In the genomic region with DNA sequence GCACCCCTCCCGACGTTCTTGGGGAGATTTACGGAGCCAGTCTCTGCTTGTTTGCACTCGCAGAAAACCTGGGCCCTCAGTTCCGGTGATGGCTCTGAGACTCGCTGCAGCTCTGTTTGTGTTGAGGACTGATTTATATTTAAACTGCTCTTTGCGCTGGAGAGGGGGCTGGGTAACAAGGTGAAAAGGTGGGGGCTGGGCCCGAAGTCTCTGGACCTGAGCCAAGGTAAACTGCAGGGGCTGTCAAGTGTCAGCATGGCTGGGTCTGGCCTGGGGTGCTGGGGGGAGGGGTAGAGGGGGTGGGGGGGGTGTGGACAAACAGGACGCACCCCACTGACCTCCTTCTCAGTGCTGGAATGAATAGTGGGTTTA, we compare ENCODE assay signal across 10 cellular contexts. TPM values are rescaled to one million over a fixed set of nuclear protein-coding genes. Genes with fewer than 3 reads are reported as not detected.
DNase-seq lines count a peak whose midpoint lies in the region; ATAC-seq, FAIRE-seq and TF ChIP-seq lines count a peak whose summit lies in the region.
"Had no signal": no experiment of that assay in that cellular context is flagged by ENCODE, and none has a peak within 500 bp of the region (broad histone marks: within the 10 kb centered on the region; RNA-seq: fewer than 3 reads in every experiment).

No MANE protein-coding gene starts in this region.

- H3K27ac ChIP-seq in A549 (peak overlapping the region in 1 of 2 experiments; percentile 72; a peak in 3 of 6 replicates), HUES64 (ENCODE audit: low read depth, low read length) (no peak overlapping the region)

- CTCF ChIA-PET in A549 (lab: Yijun Ruan, JAX) (no interaction called here), MCF 10A (lab: Yijun Ruan, JAX) (no interaction called here)

- DNase-seq in A549 (ENCODE audit: low read depth in 1 of 2, low spot score in 1 of 2) (no peak), MCF 10A (ENCODE audit: unreplicated experiment) (no peak), mesothelial cell of epicardium (ENCODE audit: low spot score in 2 of 2, unreplicated experiment in 2 of 2) (peak in 1 of 2 experiments; percentile 48), NCI-H774 (lab: John Stamatoyannopoulos, UW) (no peak), RCC 7860 (ENCODE audit: low spot score) (no peak)
- DNase-seq: hippocampal formation had no signal

- H3K4me3 Mint-ChIP-seq in MCF 10A (ENCODE audit: unreplicated experiment) (peak overlapping the region; percentile 76), mesothelial cell of epicardium (peak overlapping the region; percentile 86)

- H3K9ac ChIP-seq in HUES64 (ENCODE audit: low read depth, low read length): no peak overlapping the region

- no peak for TF ChIP-seq RAD21 in A549 (conservative IDR thresholded peaks at IDR 0.05 in 1 of 2, IDR thresholded peaks at IDR 0.05 in 1 of 2)

- H3K36me3 Mint-ChIP-seq in MCF 10A (ENCODE audit: insufficient read depth, unreplicated experiment) (no peaks in the 10 kb centered on the region), mesothelial cell of epicardium (no peaks in the 10 kb centered on the region)

- H3K4me1 Mint-ChIP-seq in MCF 10A (ENCODE audit: insufficient read depth, unreplicated experiment) (no peaks in the 10 kb centered on the region), mesothelial cell of epicardium (peaks cover 32% of the 10 kb centered on the region)

- peak overlapping the region; percentile 99 for H3K4me2 ChIP-seq in A549

- peaks cover 52% of the 10 kb centered on the region for H3K27me3 ChIP-seq in HUES64 (ENCODE audit: insufficient read depth, low read length)

- intact Hi-C loops in MCF 10A (cut with micrococcal nuclease): no loop called here

- H3K27ac Mint-ChIP-seq in MCF 10A (ENCODE audit: low read depth, unreplicated experiment) (no peak overlapping the region), mesothelial cell of epicardium (peak overlapping the region; percentile 93)

- TF ChIP-seq POLR2A in A549 (IDR thresholded peaks at IDR 0.05; ENCODE audit: low read length): no peak

- ATAC-seq in A549 (no peak), HG02938 (IDR thresholded peaks at IDR 0.05; ENCODE audit: unreplicated experiment) (no peak), GM19455 (IDR thresholded peaks at IDR 0.05; ENCODE audit: unreplicated experiment) (no peak)

- no peaks in the 10 kb centered on the region for H3K9me3 ChIP-seq in A549
- no peaks in the 10 kb centered on the region for H3K9me3 ChIP-seq in HUES64 (ENCODE audit: insufficient read depth, low read depth, low read length)

- no peak for TF ChIP-seq EP300 in A549 (IDR thresholded peaks at IDR 0.05)

- H3K4me3 ChIP-seq in A549: peak overlapping the region; percentile 61
- peak overlapping the region; percentile 62 for H3K4me3 ChIP-seq in HUES64 (ENCODE audit: low read length)

- H3K9me3 Mint-ChIP-seq in MCF 10A (ENCODE audit: unreplicated experiment) (no peaks in the 10 kb centered on the region), mesothelial cell of epicardium (no peaks in the 10 kb centered on the region)

- H3K4me1 ChIP-seq in A549 (0 out of 3 replicates have a peak, but pooled peaks cover 3% of the 10 kb centered on the region), HUES64 (ENCODE audit: insufficient read depth, low read length) (peaks cover 8% of the 10 kb centered on the region)

- BruUV-seq in MCF 10A (replicated peaks; lab: Mats Ljungman, UMichigan): no TSS peak

- H3K27me3 Mint-ChIP-seq in MCF 10A (ENCODE audit: insufficient read depth, unreplicated experiment) (no peaks in the 10 kb centered on the region), mesothelial cell of epicardium (ENCODE audit: low read depth) (peaks cover 25% of the 10 kb centered on the region)

- POLR2A ChIA-PET in A549 (lab: Yijun Ruan, JAX): no interaction called here
- POLR2A ChIA-PET in MCF 10A (lab: Yijun Ruan, JAX): interaction anchor here (1.9 kb wide), 1 partner anchor 85 kb away, joined by 4 read pairs; no protein-coding TSS in a partner anchor

- TF ChIP-seq CTCF in A549 (IDR thresholded peaks at IDR 0.05) (no peak), MCF 10A (IDR thresholded peaks at IDR 0.05; ENCODE audit: unreplicated experiment) (no peak), mesothelial cell of epicardium (IDR thresholded peaks at IDR 0.05; ENCODE audit: unreplicated experiment) (no peak)

- 38% methylated on average over 7 of the region's 9 CpGs for WGBS in A549 (ENCODE audit: missing lambda C conversion rate)
- under 1% methylated on average over 8 of the region's 9 CpGs for WGBS in HUES64

- FAIRE-seq in A549 (lab: Jason Lieb, UNC): no peak
- FAIRE-seq in RCC 7860 (lab: Jason Lieb, UNC): no peak
- FAIRE-seq: TTC549 had no signal

- H3K36me3 ChIP-seq in HUES64 (ENCODE audit: insufficient read depth, low read length): no peaks in the 10 kb centered on the region

TF ChIP-seq in A549, 52 proteins besides CTCF, POLR2A, EP300 and RAD21:
- TF ChIP-seq CEBPB (IDR thresholded peaks at IDR 0.05) (no peak), KDM1A (IDR thresholded peaks at IDR 0.05; ENCODE audit: low read depth) (no peak), HOXA7 (CRISPR knock-in tag; IDR thresholded peaks at IDR 0.05) (no peak)

RNA-seq across cellular contexts. Expression of a gene that starts 0.6 kb away (rescaled TPM):
- polyA plus RNA-seq in A549 (2011; rRNA removed) (0.12 TPM in 1 of 2 replicates, not detected in the other), A549 (2017; fragmentation: RNase III; extraction: RNeasy Plus Mini Kit Qiagen cat#74134 plus additional on column Dnase treatment) (not detected in 3 replicates)
- 0.03 TPM in 2 replicates for polyA plus RNA-seq in A549 (2012; cell fraction: cytosol; rRNA removed)
- polyA plus RNA-seq in A549 (2012; cell fraction: nucleus; rRNA removed): 0.04 and 0.17 TPM in 2 replicates
- polyA minus RNA-seq in A549 (2011; rRNA and poly(A)+ RNA removed): not detected in 2 replicates
- 3.3 TPM for polyA plus RNA-seq in HUES64 (2013, experiment 1 of 2)
- 2.2 TPM for polyA plus RNA-seq in HUES64 (2013, experiment 2 of 2)
- total RNA-seq in MCF 10A (2022) (0.59 and 1.0 TPM in 2 replicates), mesothelial cell of epicardium (20.5 to 25.5 TPM (median 24.1 TPM) in 3 replicates)

Comparison
In these comparisons a context has a peak if more than half of its experiments do, and no peak if none do; other contexts are left out.
1. RNA of a gene that starts 0.6 kb away (total RNA-seq): 20.5 to 25.5 TPM in mesothelial cell of epicardium; 0.59 to 1.0 TPM in MCF 10A; every median in the first group is over 10 times any median in the second.